21 cellular contexts compared by ENCODE assay signal in genomic region chr1:4613606-4614370, GRCh38. TPM values are rescaled to one million over a fixed set of nuclear protein-coding genes. Genes with fewer than 3 reads are reported as not detected.
DNase-seq lines count a peak whose midpoint lies in the region; ATAC-seq and TF ChIP-seq lines count a peak whose summit lies in the region.
"Had no signal": no experiment of that assay in that cellular context is flagged by ENCODE, and none has a peak within 500 bp of the region (broad histone marks: within the 10 kb centered on the region; RNA-seq: fewer than 3 reads in every experiment).

No MANE protein-coding gene starts in this region.

- H3K4me2 ChIP-seq in mesenchymal stem cell (ENCODE audit: low read length, poor library complexity, severe bottlenecking) (no peak overlapping the region), parathyroid adenoma (ENCODE audit: low read length) (peak overlapping the region; percentile 32)
- H3K4me2 ChIP-seq: A549, GM23338 had no signal

- H3K4me3 Mint-ChIP-seq in natural killer cell treated with Interleukin-12 subunit alpha and Interleukin-12 subunit beta and Interleukin-15 and Interleukin-18, amount 100 ng/mL, for 72 hours, result no peak overlapping the region
- no peak overlapping the region for H3K4me3 Mint-ChIP-seq in natural killer cell
- H3K4me3 Mint-ChIP-seq: CD14-positive monocyte; CD8-positive, alpha-beta T cell; GM23338; HFFc6; IgD-negative memory B cell had no signal

- H3K9me3 Mint-ChIP-seq in natural killer cell treated with Interleukin-12 subunit alpha and Interleukin-12 subunit beta and Interleukin-15 and Interleukin-18, amount 100 ng/mL, for 72 hours, result no peaks in the 10 kb centered on the region
- H3K9me3 Mint-ChIP-seq in natural killer cell, result peaks cover 0 to 3% of the 10 kb centered on the region in 2 donors

- H3K79me1 ChIP-seq in mesenchymal stem cell (replicated peaks; ENCODE audit: low read length, poor library complexity, severe bottlenecking), result no peaks in the 10 kb centered on the region

- peaks cover 2 to 6% of the 10 kb centered on the region in 2 donors for H3K27me3 Mint-ChIP-seq in natural killer cell treated with Interleukin-12 subunit alpha and Interleukin-12 subunit beta and Interleukin-15 and Interleukin-18, amount 100 ng/mL, for 72 hours
- H3K27me3 Mint-ChIP-seq in natural killer cell (ENCODE audit: low read depth in 2 of 2), result no peaks in the 10 kb centered on the region
- H3K27me3 Mint-ChIP-seq: IgD-negative memory B cell had no signal

- no peak for ATAC-seq in natural killer cell treated with Interleukin-12 subunit alpha and Interleukin-12 subunit beta and Interleukin-15 and Interleukin-18, amount 100 ng/mL, for 72 hours
- ATAC-seq in natural killer cell (no peak), GM19351 (IDR thresholded peaks at IDR 0.05; ENCODE audit: unreplicated experiment) (no peak), HG03378 (IDR thresholded peaks at IDR 0.05; ENCODE audit: unreplicated experiment) (no peak)
- ATAC-seq: A549; CD8-positive, alpha-beta T cell; HCT116; HepG2 had no signal

- H3K36me3 ChIP-seq in mesenchymal stem cell (ENCODE audit: control insufficient read depth in 1 of 2, insufficient read depth in 2 of 2, low read depth in 1 of 2, low read length in 2 of 2) (no peaks in the 10 kb centered on the region), parathyroid adenoma (ENCODE audit: control insufficient read depth, insufficient read depth, low read length) (no peaks in the 10 kb centered on the region)

- H2BK5ac ChIP-seq in mesenchymal stem cell (ENCODE audit: low read depth, low read length, poor library complexity, severe bottlenecking), result no peak overlapping the region

- H3K79me2 ChIP-seq in parathyroid adenoma, result no peaks in the 10 kb centered on the region

- peak; percentile 52 for DNase-seq in natural killer cell treated with Interleukin-12 subunit alpha and Interleukin-12 subunit beta and Interleukin-15 and Interleukin-18, amount 100 ng/mL, for 72 hours (ENCODE audit: low spot score)
- DNase-seq in natural killer cell (no peak), mesenchymal stem cell (no peak), DMS53 (lab: John Stamatoyannopoulos, UW) (no peak)
- DNase-seq: AML-193; CD8-positive, alpha-beta T cell; COR-L47; DMS 273 treated with DMSO at 0.1 percent for 48 hours; H7; HFFc6; KBM-7 had no signal

- H3K4me3 ChIP-seq in mesenchymal stem cell (ENCODE audit: insufficient read depth in 1 of 2, low read depth in 1 of 2, low read length in 2 of 2) (no peak overlapping the region), parathyroid adenoma (ENCODE audit: low read depth, low read length) (no peak overlapping the region)
- H3K4me3 ChIP-seq: A549, GM23338 had no signal

- H3K27me3 ChIP-seq in mesenchymal stem cell (ENCODE audit: control insufficient read depth in 1 of 2, insufficient read depth in 1 of 2, low read length in 2 of 2), result no peaks in the 10 kb centered on the region
- no peaks in the 10 kb centered on the region for H3K27me3 ChIP-seq in parathyroid adenoma (ENCODE audit: control insufficient read depth, insufficient read depth, low read length)

- no peak overlapping the region for H3K18ac ChIP-seq in mesenchymal stem cell (ENCODE audit: low read depth in 1 of 2, low read length in 2 of 2)

- H3K23ac ChIP-seq in mesenchymal stem cell (ENCODE audit: low read length in 2 of 2), result no peak overlapping the region

- no peak for TF ChIP-seq CTCF in natural killer cell (IDR thresholded peaks at IDR 0.05)
- no peak for TF ChIP-seq CTCF in parathyroid adenoma (IDR thresholded peaks at IDR 0.05)

- H3K4me1 ChIP-seq in mesenchymal stem cell (ENCODE audit: control insufficient read depth, insufficient read depth, low read depth, low read length) (no peaks in the 10 kb centered on the region), parathyroid adenoma (peaks cover 41% of the 10 kb centered on the region)
- H3K4me1 ChIP-seq: A549 had no signal

- H3K9ac ChIP-seq in mesenchymal stem cell (ENCODE audit: low read length), result no peak overlapping the region
- H3K9ac ChIP-seq in parathyroid adenoma, result no peak overlapping the region

- H3K27ac ChIP-seq in mesenchymal stem cell (ENCODE audit: low read length, poor library complexity, severe bottlenecking) (no peak overlapping the region), parathyroid adenoma (peak overlapping the region; percentile 99)
- H3K27ac ChIP-seq: 22Rv1, A549 had no signal

- no peak overlapping the region for H3K4ac ChIP-seq in mesenchymal stem cell (ENCODE audit: low read depth in 1 of 2, low read length in 2 of 2)

- H4K8ac ChIP-seq in mesenchymal stem cell (ENCODE audit: low read length), result no peak overlapping the region

- no peak overlapping the region for H2BK12ac ChIP-seq in mesenchymal stem cell (ENCODE audit: low read length in 2 of 2)

- H4K91ac ChIP-seq in mesenchymal stem cell (ENCODE audit: low read length), result peak overlapping the region; percentile 41

- peaks cover 6% of the 10 kb centered on the region for H3K36me3 Mint-ChIP-seq in natural killer cell treated with Interleukin-12 subunit alpha and Interleukin-12 subunit beta and Interleukin-15 and Interleukin-18, amount 100 ng/mL, for 72 hours
- no peaks in the 10 kb centered on the region for H3K36me3 Mint-ChIP-seq in natural killer cell
- H3K36me3 Mint-ChIP-seq: CD14-positive monocyte; CD8-positive, alpha-beta T cell; IgD-negative memory B cell had no signal

- H3K14ac ChIP-seq in mesenchymal stem cell (ENCODE audit: low read length in 2 of 2), result no peak overlapping the region

- no peak overlapping the region for H3K27ac Mint-ChIP-seq in natural killer cell treated with Interleukin-12 subunit alpha and Interleukin-12 subunit beta and Interleukin-15 and Interleukin-18, amount 100 ng/mL, for 72 hours
- H3K27ac Mint-ChIP-seq in natural killer cell, result no peak overlapping the region
- H3K27ac Mint-ChIP-seq: CD14-positive monocyte; CD8-positive, alpha-beta T cell; GM23338; HFFc6; IgD-negative memory B cell had no signal

- H2BK15ac ChIP-seq in mesenchymal stem cell (ENCODE audit: low read depth, poor library complexity, severe bottlenecking), result no peak overlapping the region

- no peak overlapping the region for H2AFZ ChIP-seq in mesenchymal stem cell (ENCODE audit: low read depth, low read length)
- peak overlapping the region; percentile 46 for H2AFZ ChIP-seq in parathyroid adenoma
- H2AFZ ChIP-seq: GM23338 had no signal

- intact Hi-C loops in natural killer cell (cut with micrococcal nuclease), result no loop called here

- peaks cover 23% of the 10 kb centered on the region for H3K9me3 ChIP-seq in mesenchymal stem cell (ENCODE audit: control insufficient read depth, low read length)
- H3K9me3 ChIP-seq in parathyroid adenoma (ENCODE audit: control insufficient read depth, low read length), result no peaks in the 10 kb centered on the region

- H3K4me1 Mint-ChIP-seq in natural killer cell treated with Interleukin-12 subunit alpha and Interleukin-12 subunit beta and Interleukin-15 and Interleukin-18, amount 100 ng/mL, for 72 hours (ENCODE audit: low read depth in 2 of 2), result no peaks in the 10 kb centered on the region
- no peaks in the 10 kb centered on the region for H3K4me1 Mint-ChIP-seq in natural killer cell
- H3K4me1 Mint-ChIP-seq: CD14-positive monocyte, IgD-negative memory B cell had no signal

- 81% methylated on average over 26 of the region's 26 CpGs for WGBS in mesenchymal stem cell

- no peak overlapping the region for H2AK5ac ChIP-seq in mesenchymal stem cell (ENCODE audit: low read length, severe bottlenecking)

- no peak overlapping the region for H2BK120ac ChIP-seq in mesenchymal stem cell (ENCODE audit: low read depth, low read length)

RNA-seq across cellular contexts. Expression of gene AJAP1, which starts 40.6 kb away (rescaled TPM):
- total RNA-seq in natural killer cell treated with Interleukin-12 subunit alpha and Interleukin-12 subunit beta and Interleukin-15 and Interleukin-18, amount 100 ng/mL, for 72 hours, result not detected
- total RNA-seq in natural killer cell, result not detected
- not detected for polyA plus RNA-seq in mesenchymal stem cell (2013, experiment 1 of 2)
- not detected for polyA plus RNA-seq in mesenchymal stem cell (2013, experiment 2 of 2)
- total RNA-seq: GM23338, HepG2, HFFc6 had no signal
- polyA plus RNA-seq: A549, CD14-positive monocyte, GM23338, HepG2, IgD-negative memory B cell had no signal
